In genomic region chr6:36120979-36121706, GRCh38 we compare ENCODE assay signal across 8 cellular contexts. TPM values are rescaled to one million over a fixed set of nuclear protein-coding genes. Genes with fewer than 3 reads are reported as not detected.
A peak's percentile ranks its signal among the peaks of the same experiment; 100 is the strongest.
DNase-seq lines count a peak whose midpoint lies in the region; ATAC-seq, FAIRE-seq and TF ChIP-seq lines count a peak whose summit lies in the region.

No MANE protein-coding gene starts in this region.

- H3K27me3 ChIP-seq in breast epithelium, result no peaks in the 10 kb centered on the region
- H3K27me3 ChIP-seq in vagina, result no peaks in the 10 kb centered on the region

- DNase-seq in T-helper 2 cell (peak in 3 of 5 experiments; percentile 43 to 72 (median 48)), breast epithelium (ENCODE audit: low spot score in 2 of 2) (peak; percentile 80 to 81), mucosa of descending colon (peak; percentile 85 to 89 (median 86)), vagina (ENCODE audit: extremely low spot score in 2 of 2) (peak in 1 of 2 donors; percentile 87), frontal cortex (ENCODE audit: low spot score in 2 of 2) (no peak), SK-N-DZ (ENCODE audit: low spot score) (no peak)

- no peaks in the 10 kb centered on the region for H3K36me3 ChIP-seq in breast epithelium
- H3K36me3 ChIP-seq in mucosa of descending colon (ENCODE audit: low read depth), result no peaks in the 10 kb centered on the region
- H3K36me3 ChIP-seq in vagina, result no peaks in the 10 kb centered on the region

- peak overlapping the region in 1 of 3 donors; percentile 47 for H3K4me3 ChIP-seq in breast epithelium
- H3K4me3 ChIP-seq in mucosa of descending colon, result no peak overlapping the region
- H3K4me3 ChIP-seq in vagina, result no peak overlapping the region

- H3K9me3 ChIP-seq in breast epithelium (no peaks in the 10 kb centered on the region), mucosa of descending colon (no peaks in the 10 kb centered on the region), vagina (no peaks in the 10 kb centered on the region)

- TF ChIP-seq CTCF in breast epithelium (IDR thresholded peaks at IDR 0.05), result no peak
- no peak for TF ChIP-seq CTCF in mucosa of descending colon (IDR thresholded peaks at IDR 0.05)
- TF ChIP-seq CTCF in vagina (IDR thresholded peaks at IDR 0.05), result no peak

- H3K4me1 ChIP-seq in breast epithelium, result peaks cover 0 to 6% of the 10 kb centered on the region in 2 donors
- H3K4me1 ChIP-seq in mucosa of descending colon (ENCODE audit: low read depth), result peaks cover 39% of the 10 kb centered on the region
- peaks cover 52% of the 10 kb centered on the region for H3K4me1 ChIP-seq in vagina

- intact Hi-C loops in breast epithelium (cut with DNase I; ENCODE audit: low total_unique reads), result no loop called here
- intact Hi-C loops in mucosa of descending colon (cut with DNase I, micrococcal nuclease), result no loop called here
- intact Hi-C loops in vagina (cut with DNase I), result no loop called here

- no peak for FAIRE-seq in frontal cortex (lab: Jason Lieb, UNC)

- H3K27ac ChIP-seq in breast epithelium (peak overlapping the region; percentile 85 to 91), vagina (peak overlapping the region; percentile 49)

- TF ChIP-seq POLR2A in breast epithelium (IDR thresholded peaks at IDR 0.05) (no peak), vagina (IDR thresholded peaks at IDR 0.05) (no peak)

- ATAC-seq in HG03354 (IDR thresholded peaks at IDR 0.05; ENCODE audit: poor library complexity, severe bottlenecking, unreplicated experiment) (peak; percentile 47), mucosa of descending colon (peak; percentile 78), HG02610 (IDR thresholded peaks at IDR 0.05; ENCODE audit: unreplicated experiment) (no peak)

RNA-seq across cellular contexts. Expression of gene MAPK13, which starts 9.2 kb away (rescaled TPM):
- total RNA-seq in breast epithelium, result 10 to 100 TPM in 2 of 3 donors, 1 to 10 TPM in 1; 2.6 to 45.2 (median 30.2) TPM
- total RNA-seq in mucosa of descending colon, result 100 to 1,000 TPM in 2 of 3 donors, 10 to 100 TPM in 1; 82.7 to 173 (median 157) TPM
- total RNA-seq in vagina, result 21.9 TPM
- 1.2 TPM for total RNA-seq in frontal cortex
- 0.88 and 1.2 TPM in 2 replicates for polyA plus RNA-seq in SK-N-DZ (2014; cell fraction: cytosol; rRNA removed)
- 1.8 and 5.0 TPM in 2 replicates for polyA plus RNA-seq in SK-N-DZ (2014; cell fraction: nucleus; rRNA removed)

Comparison
In these comparisons a context has a peak if more than half of its experiments do, and no peak if none do; other contexts are left out.
1. DNase-seq: peak in T-helper 2 cell (3 of 5), breast epithelium (2 of 2) and mucosa of descending colon (3 of 3); none in frontal cortex (0 of 2) and SK-N-DZ (single experiment).